ENCODE assay signal across 12 cellular contexts in the genomic region with DNA sequence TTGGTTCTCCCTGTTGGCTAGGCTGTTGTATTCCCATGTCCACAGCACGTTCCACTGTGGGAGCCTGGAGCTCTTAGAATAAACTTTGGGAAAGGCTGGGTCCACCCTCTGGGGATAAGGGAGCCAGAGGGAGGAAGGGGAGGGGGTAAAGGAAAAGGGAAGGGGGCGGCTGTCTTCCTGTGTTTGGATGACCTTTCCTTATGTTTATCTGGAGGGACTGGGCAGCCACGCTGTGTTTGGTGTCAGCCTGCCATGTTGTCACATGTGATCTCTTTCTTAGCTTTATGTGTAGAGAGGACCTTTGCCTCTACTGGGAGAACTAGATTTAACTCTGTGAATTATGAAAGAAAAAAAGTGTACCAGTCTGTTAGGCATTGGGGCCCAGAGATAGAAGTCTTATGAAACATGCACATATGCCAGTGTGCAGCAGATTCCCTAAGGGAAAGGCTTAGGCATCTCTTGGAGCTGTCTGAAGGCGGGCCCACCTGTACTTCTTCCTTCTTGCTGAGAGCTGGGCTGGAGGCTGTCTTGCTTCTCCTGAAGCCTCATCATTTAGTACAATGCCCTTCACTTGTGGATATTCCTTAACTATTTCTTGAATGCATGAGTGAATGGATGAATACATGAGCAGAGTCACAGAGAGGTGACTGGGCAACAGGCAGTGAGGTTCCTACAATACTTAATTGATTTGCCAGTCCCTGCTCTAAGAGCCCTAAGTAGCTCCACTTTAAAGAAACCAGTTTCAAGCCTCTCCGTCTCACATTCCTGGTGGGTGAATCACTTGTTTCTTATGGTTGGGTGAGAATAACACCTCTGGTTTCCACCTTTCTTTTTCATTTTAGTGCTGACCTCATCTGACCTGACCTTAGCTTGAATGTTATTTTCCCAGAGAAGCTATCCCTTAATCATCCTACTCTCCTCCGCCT.
DNase-seq lines count a peak whose midpoint lies in the region; ATAC-seq and TF ChIP-seq lines count a peak whose summit lies in the region.
"Had no signal": no experiment of that assay in that cellular context is flagged by ENCODE, and none has a peak within 500 bp of the region (broad histone marks: within the 10 kb centered on the region; RNA-seq: fewer than 3 reads in every experiment).

No MANE protein-coding gene starts in this region.

- no peaks in the 10 kb centered on the region for H3K27me3 ChIP-seq in Caco-2 (replicated peaks; ENCODE audit: control insufficient read depth, insufficient read depth, low read length)
- no peaks in the 10 kb centered on the region for H3K27me3 ChIP-seq in Panc1 (ENCODE audit: control insufficient read depth, insufficient read depth, low read length)
- H3K27me3 ChIP-seq in WERI-Rb-1 (ENCODE audit: insufficient read depth, low read depth, severe bottlenecking): no peaks in the 10 kb centered on the region
- H3K27me3 ChIP-seq: BLaER1 treated with 17β-estradiol and CSF1 and Interleukin-3, amounts not matched to agents 10 nM and 100 nM had no signal

- H3K27ac Mint-ChIP-seq in Caco-2 (ENCODE audit: unreplicated experiment): peak overlapping the region; percentile 75
- H3K27ac Mint-ChIP-seq in mesothelial cell of epicardium: no peak overlapping the region
- H3K27ac Mint-ChIP-seq: activated CD8-positive, alpha-beta memory T cell treated with anti-CD3 and anti-CD28 coated beads, Interleukin-2, amount 10 ng/mL, durations not matched to agents 7 days and 5 days had no signal

- H3K36me3 Mint-ChIP-seq in Caco-2 (ENCODE audit: insufficient read depth, unreplicated experiment): no peaks in the 10 kb centered on the region
- no peaks in the 10 kb centered on the region for H3K36me3 Mint-ChIP-seq in mesothelial cell of epicardium
- H3K36me3 Mint-ChIP-seq: activated CD8-positive, alpha-beta memory T cell treated with anti-CD3 and anti-CD28 coated beads, Interleukin-2, amount 10 ng/mL, durations not matched to agents 7 days and 5 days had no signal

- no peak overlapping the region for H3K4me3 Mint-ChIP-seq in Caco-2 (ENCODE audit: unreplicated experiment)
- no peak overlapping the region for H3K4me3 Mint-ChIP-seq in mesothelial cell of epicardium
- H3K4me3 Mint-ChIP-seq: activated CD8-positive, alpha-beta memory T cell treated with anti-CD3 and anti-CD28 coated beads, Interleukin-2, amount 10 ng/mL, durations not matched to agents 7 days and 5 days had no signal

- H3K9me3 ChIP-seq in Caco-2 (no peaks in the 10 kb centered on the region), Panc1 (ENCODE audit: control insufficient read depth, insufficient read depth, low read depth, low read length) (no peaks in the 10 kb centered on the region), WERI-Rb-1 (ENCODE audit: severe bottlenecking) (no peaks in the 10 kb centered on the region)

- H3K4me1 ChIP-seq in Caco-2 (peaks cover 26% of the 10 kb centered on the region), Panc1 (ENCODE audit: control insufficient read depth, insufficient read depth, low read length) (peaks cover 14% of the 10 kb centered on the region)

- DNase-seq in Caco-2 (peak in 1 of 2 experiments; percentile 56), Panc1 (ENCODE audit: low read depth, low spot score) (no peak), fibroblast of gingiva (ENCODE audit: low read depth) (peak; percentile 18), myocyte (ENCODE audit: low read depth) (peak; percentile 35), mesothelial cell of epicardium (ENCODE audit: low spot score in 2 of 2, unreplicated experiment in 2 of 2) (no peak), globus pallidus (ENCODE audit: low spot score) (no peak), WERI-Rb-1 (no peak)
- DNase-seq: activated CD8-positive, alpha-beta memory T cell treated with anti-CD3 and anti-CD28 coated beads, Interleukin-2, amount 10 ng/mL, durations not matched to agents 7 days and 5 days; NCI-H524 treated with DMSO at 0.1 percent for 48 hours; stimulated activated CD4-positive, alpha-beta T cell treated with anti-CD3 and anti-CD28 coated beads, Interleukin-12 subunit alpha, Interleukin-12 subunit beta, amount 100 ng/mL, for 4 hours had no signal

- no peaks in the 10 kb centered on the region for H3K36me3 ChIP-seq in Caco-2 (ENCODE audit: control insufficient read depth, insufficient read depth, low read length)
- H3K36me3 ChIP-seq in Panc1 (ENCODE audit: control insufficient read depth, insufficient read depth, low read length): no peaks in the 10 kb centered on the region
- no peaks in the 10 kb centered on the region for H3K36me3 ChIP-seq in WERI-Rb-1
- H3K36me3 ChIP-seq: BLaER1 treated with 17β-estradiol and CSF1 and Interleukin-3, amounts not matched to agents 10 nM and 100 nM had no signal

- H3K27me3 Mint-ChIP-seq in Caco-2 (ENCODE audit: insufficient read depth, unreplicated experiment) (no peaks in the 10 kb centered on the region), mesothelial cell of epicardium (ENCODE audit: low read depth) (no peaks in the 10 kb centered on the region)

- no peak overlapping the region for H3K4me3 ChIP-seq in Caco-2 (ENCODE audit: low read depth, low read length)
- no peak overlapping the region for H3K4me3 ChIP-seq in Panc1 (ENCODE audit: low read depth in 2 of 2, low read length in 2 of 2)
- H3K4me3 ChIP-seq in WERI-Rb-1 (ENCODE audit: low read depth, low read length): no peak overlapping the region
- H3K4me3 ChIP-seq: BLaER1 treated with 17β-estradiol and CSF1 and Interleukin-3, amounts not matched to agents 10 nM and 100 nM had no signal

- POLR2A ChIA-PET in Caco-2 (lab: Charles Lee): interaction anchor here (0.7 to 2.1 kb wide), 2 partner anchors 16 to 35 kb away, joined by 4 to 7 read pairs; no protein-coding TSS in a partner anchor
- POLR2A ChIA-PET in Panc1 (lab: Charles Lee): interaction anchor here (0.6 kb wide), 1 partner anchor 53 kb away, joined by 4 read pairs; no protein-coding TSS in a partner anchor

- peak; percentile 76 for ATAC-seq in Panc1
- ATAC-seq in HG03521 (IDR thresholded peaks at IDR 0.05; ENCODE audit: unreplicated experiment): no peak
- ATAC-seq: activated CD8-positive, alpha-beta memory T cell treated with anti-CD3 and anti-CD28 coated beads, Interleukin-2, amount 10 ng/mL, durations not matched to agents 7 days and 5 days had no signal

- peaks cover 11% of the 10 kb centered on the region for H3K4me1 Mint-ChIP-seq in Caco-2 (ENCODE audit: low read depth, unreplicated experiment)
- H3K4me1 Mint-ChIP-seq in mesothelial cell of epicardium: peaks cover 14% of the 10 kb centered on the region
- H3K4me1 Mint-ChIP-seq: activated CD8-positive, alpha-beta memory T cell treated with anti-CD3 and anti-CD28 coated beads, Interleukin-2, amount 10 ng/mL, durations not matched to agents 7 days and 5 days had no signal

- BruUV-seq in Caco-2 (replicated peaks; lab: Mats Ljungman, UMichigan): no TSS peak
- no TSS peak for BruUV-seq in Panc1 (replicated peaks; lab: Mats Ljungman, UMichigan)

- TF ChIP-seq CTCF in Caco-2 (IDR thresholded peaks at IDR 0.05; ENCODE audit: insufficient read depth in 1 of 2, low read depth in 1 of 2, low read length in 1 of 2, severe bottlenecking in 1 of 2, unreplicated experiment in 1 of 2) (no peak), Panc1 (IDR thresholded peaks at IDR 0.05) (no peak), mesothelial cell of epicardium (IDR thresholded peaks at IDR 0.05; ENCODE audit: unreplicated experiment) (no peak), WERI-Rb-1 (IDR thresholded peaks at IDR 0.05; ENCODE audit: low read depth, low read length) (no peak)

- H3K27ac ChIP-seq in Panc1 (ENCODE audit: low read length) (peak overlapping the region; percentile 57), WERI-Rb-1 (no peak overlapping the region)
- H3K27ac ChIP-seq: BLaER1 treated with 17β-estradiol and CSF1 and Interleukin-3, amounts not matched to agents 10 nM and 100 nM had no signal

- CTCF ChIA-PET in Caco-2 (lab: Charles Lee): interaction anchor here (0.7 to 1.0 kb wide), 3 partner anchors 18 to 36 kb away, joined by 3 to 4 read pairs (median 3); no protein-coding TSS in a partner anchor
- CTCF ChIA-PET in Panc1 (lab: Charles Lee): no interaction called here

- H3K9me3 Mint-ChIP-seq in Caco-2 (ENCODE audit: unreplicated experiment): no peaks in the 10 kb centered on the region
- H3K9me3 Mint-ChIP-seq in mesothelial cell of epicardium: no peaks in the 10 kb centered on the region

- in situ Hi-C loops in Panc1 (cut with HindIII; ENCODE audit: low pct_unique_long_range_greater_than_20kb, low sequenced_read_pairs): no loop called here

- intact Hi-C loops in Caco-2 (cut with micrococcal nuclease; ENCODE audit: unreplicated experiment): loop anchor here (5.0 kb wide), 1 partner anchor 48 kb away; no protein-coding TSS in a partner anchor
- intact Hi-C loops in Panc1 (cut with micrococcal nuclease; ENCODE audit: unreplicated experiment): no loop called here

Comparison
In these comparisons a context has a peak if more than half of its experiments do, and no peak if none do; other contexts are left out.
1. DNase-seq: peak in fibroblast of gingiva (single experiment) and myocyte (single experiment); none in Panc1 (single experiment), mesothelial cell of epicardium (0 of 2), globus pallidus (single experiment) and WERI-Rb-1 (single experiment).